14 cellular contexts compared by ENCODE assay signal in the genomic region with DNA sequence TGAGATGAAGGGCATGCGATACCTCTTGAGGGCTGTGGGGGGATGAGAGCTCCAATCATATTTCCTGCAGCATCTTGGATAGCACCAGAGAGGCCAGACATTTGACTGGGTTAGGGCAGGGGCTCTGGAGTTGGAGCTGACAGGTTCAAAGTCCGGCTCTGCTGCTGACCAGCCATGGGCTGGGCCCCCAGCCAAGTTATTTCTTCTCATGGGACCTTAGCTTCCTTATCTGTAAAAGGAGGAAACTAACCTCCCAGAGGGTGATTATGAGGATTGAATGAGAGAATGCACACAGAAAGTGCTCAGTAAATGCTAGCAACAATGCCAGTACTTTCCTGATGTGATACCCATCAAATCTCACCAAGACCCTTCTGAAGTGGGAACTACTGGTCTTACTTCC.
DNase-seq lines count a peak whose midpoint lies in the region; ATAC-seq and TF ChIP-seq lines count a peak whose summit lies in the region.
"Had no signal": no experiment of that assay in that cellular context is flagged by ENCODE, and none has a peak within 500 bp of the region (broad histone marks: within the 10 kb centered on the region; RNA-seq: fewer than 3 reads in every experiment).

No MANE protein-coding gene starts in this region.

- H3K4me3 Mint-ChIP-seq in endothelial cell (ENCODE audit: unreplicated experiment): no peak overlapping the region
- H3K4me3 Mint-ChIP-seq: activated CD8-positive, alpha-beta memory T cell treated with anti-CD3 and anti-CD28 coated beads, Interleukin-2, amount 10 ng/mL, durations not matched to agents 7 days and 5 days; activated naive CD8-positive, alpha-beta T cell treated with anti-CD3 and anti-CD28 coated beads, Interleukin-2, amount 50 U/mL, for 24 hours; neural crest cell had no signal

- H3K27ac ChIP-seq in brain microvascular endothelial cell: peak overlapping the region; percentile 65
- H3K27ac ChIP-seq in aorta (ENCODE audit: low read depth in 1 of 2, low read length in 2 of 2): no peak overlapping the region

- no peak overlapping the region for H3K27ac Mint-ChIP-seq in endothelial cell (ENCODE audit: unreplicated experiment)
- H3K27ac Mint-ChIP-seq: activated CD8-positive, alpha-beta memory T cell treated with anti-CD3 and anti-CD28 coated beads, Interleukin-2, amount 10 ng/mL, durations not matched to agents 7 days and 5 days; activated naive CD8-positive, alpha-beta T cell treated with anti-CD3 and anti-CD28 coated beads, Interleukin-2, amount 50 U/mL, for 24 hours had no signal

- H3K4me3 ChIP-seq in brain microvascular endothelial cell (ENCODE audit: low read depth, low read length) (no peak overlapping the region), aorta (ENCODE audit: low read length in 2 of 2) (no peak overlapping the region)

- ATAC-seq in Right ventricle myocardium superior (ENCODE audit: poor library complexity) (peak; percentile 59), Right ventricle myocardium inferior (no peak), left colon (peak; percentile 77), aorta (ENCODE audit: low FRiP score) (no peak)
- ATAC-seq: activated CD8-positive, alpha-beta memory T cell treated with anti-CD3 and anti-CD28 coated beads, Interleukin-2, amount 10 ng/mL, durations not matched to agents 7 days and 5 days; activated naive CD8-positive, alpha-beta T cell treated with anti-CD3 and anti-CD28 coated beads, Interleukin-2, amount 50 U/mL, for 24 hours had no signal

- TF ChIP-seq CTCF in brain microvascular endothelial cell (IDR thresholded peaks at IDR 0.05; ENCODE audit: low read depth, low read length, missing control alignments) (no peak), endothelial cell (IDR thresholded peaks at IDR 0.05; ENCODE audit: unreplicated experiment) (no peak)

- no peaks in the 10 kb centered on the region for H3K27me3 ChIP-seq in brain microvascular endothelial cell (replicated peaks)
- H3K27me3 ChIP-seq in aorta (ENCODE audit: control insufficient read depth in 1 of 2, insufficient read depth in 2 of 2, low read length in 1 of 2): no peaks in the 10 kb centered on the region

- in situ Hi-C loops in brain microvascular endothelial cell (cut with HindIII; ENCODE audit: low pct_ligation_motif_present, low sequenced_read_pairs): no loop called here

- no peaks in the 10 kb centered on the region for H3K9me3 Mint-ChIP-seq in endothelial cell (ENCODE audit: unreplicated experiment)
- H3K9me3 Mint-ChIP-seq: activated naive CD8-positive, alpha-beta T cell treated with anti-CD3 and anti-CD28 coated beads, Interleukin-2, amount 50 U/mL, for 24 hours; neural crest cell had no signal

- intact Hi-C loops in Right ventricle myocardium superior (cut with DNase I) (no loop called here), Right ventricle myocardium inferior (cut with DNase I) (loop anchor here (5.0 kb wide), 1 partner anchor 42 kb away; no protein-coding TSS in a partner anchor), left colon (cut with DNase I, micrococcal nuclease) (no loop called here), aorta (cut with DNase I) (loop anchor here in 1 of 2 donors (10.0 kb wide), 1 partner anchor 56 kb away; no protein-coding TSS in a partner anchor)

- H3K36me3 Mint-ChIP-seq in endothelial cell (ENCODE audit: low read depth, unreplicated experiment): peaks cover 17% of the 10 kb centered on the region
- H3K36me3 Mint-ChIP-seq: activated CD8-positive, alpha-beta memory T cell treated with anti-CD3 and anti-CD28 coated beads, Interleukin-2, amount 10 ng/mL, durations not matched to agents 7 days and 5 days had no signal

- peaks cover 4% of the 10 kb centered on the region for H3K4me1 Mint-ChIP-seq in endothelial cell (ENCODE audit: unreplicated experiment)

- H3K27me3 Mint-ChIP-seq in endothelial cell (ENCODE audit: unreplicated experiment): peaks cover 9% of the 10 kb centered on the region
- H3K27me3 Mint-ChIP-seq: activated CD8-positive, alpha-beta memory T cell treated with anti-CD3 and anti-CD28 coated beads, Interleukin-2, amount 10 ng/mL, durations not matched to agents 7 days and 5 days had no signal

- no peaks in the 10 kb centered on the region for H3K9me3 ChIP-seq in aorta (ENCODE audit: control insufficient read depth, low read length)

- peaks cover 13% of the 10 kb centered on the region for H3K36me3 ChIP-seq in brain microvascular endothelial cell (replicated peaks)
- H3K36me3 ChIP-seq in aorta (ENCODE audit: control insufficient read depth in 1 of 2, insufficient read depth in 2 of 2, low read length in 1 of 2): no peaks in the 10 kb centered on the region

- no peaks in the 10 kb centered on the region for H3K4me1 ChIP-seq in aorta (ENCODE audit: control insufficient read depth in 1 of 2, insufficient read depth in 2 of 2, low read length in 2 of 2)

- 41 to 45% methylated on average over 2 of the region's 2 CpGs for whole genome bisulfite sequencing in aorta, 2 donors

- DNase-seq in Right ventricle myocardium superior (no peak), Right ventricle myocardium inferior (ENCODE audit: missing footprints) (no peak), brain microvascular endothelial cell (peak; percentile 77), left colon (peak; percentile 90 to 93), aorta (peak; percentile 78 to 80), T-helper 1 cell (no peak), NCI-H2107 (lab: John Stamatoyannopoulos, UW) (no peak), endothelial cell (ENCODE audit: low spot score) (no peak)
- DNase-seq: 8988T; activated CD8-positive, alpha-beta memory T cell treated with anti-CD3 and anti-CD28 coated beads, Interleukin-2, amount 10 ng/mL, durations not matched to agents 7 days and 5 days; activated naive CD8-positive, alpha-beta T cell treated with anti-CD3 and anti-CD28 coated beads, Interleukin-2, amount 50 U/mL, for 24 hours; NCI-H1105; stimulated activated naive CD4-positive, alpha-beta T cell treated with Interleukin-2 at 50 U/mL for 16 hours had no signal

Comparison
In these comparisons a context has a peak if more than half of its experiments do, and no peak if none do; other contexts are left out.
1. ATAC-seq: peak in Right ventricle myocardium superior (single experiment) and left colon (single experiment); none in Right ventricle myocardium inferior (single experiment) and aorta (single experiment).
2. DNase-seq: peak in brain microvascular endothelial cell (single experiment), left colon (2 of 2) and aorta (2 of 2); none in Right ventricle myocardium superior (single experiment), Right ventricle myocardium inferior (single experiment), T-helper 1 cell (0 of 5), NCI-H2107 (single experiment) and endothelial cell (single experiment).